Comparison of ENCODE assay signal across 10 cellular contexts in the genomic region with DNA sequence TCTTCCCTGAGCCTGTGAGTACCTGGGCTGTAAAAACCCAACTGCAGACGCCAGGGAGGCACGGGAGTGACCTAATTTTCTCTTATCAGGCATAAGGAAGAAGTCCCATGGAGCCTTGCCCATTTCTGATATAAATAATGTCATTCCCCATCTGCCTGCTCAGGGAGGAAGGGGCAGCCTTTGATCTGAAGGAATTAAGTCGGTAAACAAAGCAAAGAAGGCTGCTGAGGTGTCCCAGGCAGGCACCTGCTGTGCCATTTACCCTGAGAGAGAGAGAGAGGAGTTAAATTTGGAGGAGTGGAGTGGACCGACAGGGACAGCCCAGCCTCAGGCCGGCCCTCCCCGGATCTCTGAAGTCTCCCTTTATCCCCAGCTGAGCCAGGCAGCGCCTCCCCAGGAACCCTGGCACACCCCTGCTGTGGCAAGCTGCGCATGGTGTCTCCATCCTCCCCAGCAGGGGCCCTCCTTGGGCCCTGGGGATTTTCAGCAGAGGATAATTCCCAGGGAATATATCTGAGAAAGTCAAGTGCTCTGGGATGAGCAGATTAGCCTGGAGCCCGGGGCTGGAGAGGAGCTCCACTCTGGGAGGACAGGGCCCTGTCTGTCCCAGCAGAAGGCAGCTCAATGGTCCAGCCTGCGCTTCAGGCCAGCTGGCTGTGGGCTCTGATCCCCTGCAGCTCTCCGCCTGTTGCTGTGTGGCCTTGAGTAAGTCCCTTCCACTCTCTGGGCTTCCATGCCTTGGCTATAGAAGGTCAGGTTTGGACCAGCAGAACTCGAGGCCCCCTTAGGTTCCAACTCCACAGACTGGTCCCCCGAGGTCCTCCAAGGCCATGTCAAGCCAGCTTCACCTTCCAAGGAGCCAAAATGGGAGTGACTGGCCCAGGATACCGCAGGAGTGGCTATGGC. TPM values are rescaled to one million over a fixed set of nuclear protein-coding genes. Genes with fewer than 3 reads are reported as not detected.
A peak's percentile ranks its signal among the peaks of the same experiment; 100 is the strongest.
DNase-seq lines count a peak whose midpoint lies in the region; ATAC-seq and TF ChIP-seq lines count a peak whose summit lies in the region.
"Had no signal": no experiment of that assay in that cellular context is flagged by ENCODE, and none has a peak within 500 bp of the region (broad histone marks: within the 10 kb centered on the region; RNA-seq: fewer than 3 reads in every experiment).

No MANE protein-coding gene starts in this region.

- H3K4ac ChIP-seq in IMR-90 (ENCODE audit: low read depth, low read length) = no peak overlapping the region

- no peak overlapping the region for H3K56ac ChIP-seq in IMR-90 (ENCODE audit: extremely low read depth, insufficient read depth, low read length)

- no peak overlapping the region for H3K27ac ChIP-seq in IMR-90 (ENCODE audit: insufficient read depth, low read length)

- H3K4me1 Mint-ChIP-seq in nephron progenitor cell = peaks cover 57% of the 10 kb centered on the region

- H3K4me3 ChIP-seq in IMR-90 (ENCODE audit: insufficient read depth, low read depth, low read length) = no peak overlapping the region
- no peak overlapping the region for H3K4me3 ChIP-seq in astrocyte of the cerebellum (ENCODE audit: low read depth, low read length)

- H3K9me3 Mint-ChIP-seq in nephron progenitor cell = no peaks in the 10 kb centered on the region

- no TSS peak for BruUV-seq in IMR-90 (replicated peaks; lab: Mats Ljungman, UMichigan)

- no peak overlapping the region for H3K23ac ChIP-seq in IMR-90 (ENCODE audit: low read depth, low read length)

- TF ChIP-seq RAD21 in IMR-90 (IDR thresholded peaks at IDR 0.05; ENCODE audit: low read length) = no peak

- H3K14ac ChIP-seq in IMR-90 (replicated peaks; ENCODE audit: low read depth, low read length) = no peak overlapping the region

- H3K18ac ChIP-seq in IMR-90 (ENCODE audit: low read depth, low read length) = no peak overlapping the region

- peak overlapping the region; percentile 39 for H3K4me3 Mint-ChIP-seq in nephron progenitor cell

- H2BK20ac ChIP-seq in IMR-90 (ENCODE audit: low read depth, low read length) = no peak overlapping the region

- no peak overlapping the region for H4K8ac ChIP-seq in IMR-90 (ENCODE audit: low read depth in 2 of 2, low read length in 2 of 2)

- DNase-seq in COR-L47 (lab: John Stamatoyannopoulos, UW) (peak; percentile 65), IMR-90 (peak; percentile 11), astrocyte of the cerebellum (ENCODE audit: low read depth) (no peak), nephron progenitor cell (no peak), activated T-cell treated with anti-CD3 and anti-CD28 coated beads for 4 hours (no peak), AG08395 (ENCODE audit: low spot score) (no peak), activated gamma-delta T cell treated with Interleukin-2 at 50 U/mL for 16 hours (no peak)
- DNase-seq: cortex of kidney had no signal

- peaks cover 3% of the 10 kb centered on the region for H3K36me3 ChIP-seq in IMR-90 (ENCODE audit: control insufficient read depth, insufficient read depth, low read length)

- H2AK9ac ChIP-seq in IMR-90 (replicated peaks; ENCODE audit: low read depth, low read length, poor library complexity) = no peak overlapping the region

- dilution Hi-C loops in IMR-90 (cut with HindIII; ENCODE audit: low sequenced_read_pairs, unreplicated experiment) = no loop called here

- no peak overlapping the region for H4K91ac ChIP-seq in IMR-90 (ENCODE audit: insufficient read depth, low read depth, low read length)

- H3K36me3 Mint-ChIP-seq in nephron progenitor cell (ENCODE audit: low read depth) = peaks cover 4% of the 10 kb centered on the region

- TF ChIP-seq POLR2A in IMR-90 (IDR thresholded peaks at IDR 0.05; ENCODE audit: low read depth, low read length) = no peak

- H3K9ac ChIP-seq in IMR-90 (ENCODE audit: low read depth, low read length) = no peak overlapping the region

- peaks cover 14% of the 10 kb centered on the region for H3K4me1 ChIP-seq in IMR-90 (ENCODE audit: control insufficient read depth, insufficient read depth, low read length)

- TF ChIP-seq CTCF in IMR-90 (conservative IDR thresholded peaks at IDR 0.05; ENCODE audit: low read depth, low read length) (0 out of 2 replicates have a peak, but pooled peaks have one; percentile 14), astrocyte of the cerebellum (IDR thresholded peaks at IDR 0.05; ENCODE audit: low read depth, low read length, missing control alignments) (peak; percentile 3), nephron progenitor cell (IDR thresholded peaks at IDR 0.05) (no peak)

- H2BK120ac ChIP-seq in IMR-90 (ENCODE audit: low read depth, low read length) = no peak overlapping the region

- no peak overlapping the region for H4K5ac ChIP-seq in IMR-90 (ENCODE audit: low read depth, low read length)

- no peaks in the 10 kb centered on the region for H3K79me1 ChIP-seq in IMR-90 (ENCODE audit: low read depth in 1 of 2, low read length in 2 of 2)

- intact Hi-C loops in IMR-90 (cut with micrococcal nuclease) = loop anchor here (5.0 kb wide), 1 partner anchor 385 kb away; no protein-coding TSS in a partner anchor

- in situ Hi-C loops in IMR-90 (cut with MboI; ENCODE audit: low sequenced_read_pairs) = no loop called here
- in situ Hi-C loops in astrocyte of the cerebellum (cut with HindIII; ENCODE audit: low sequenced_read_pairs) = no loop called here

- H3K4me2 ChIP-seq in IMR-90 (ENCODE audit: low read depth, low read length) = no peak overlapping the region

- POLR2A ChIA-PET in IMR-90 (lab: Charles Lee; ENCODE audit: unreplicated experiment) = no interaction called here

- H2BK15ac ChIP-seq in IMR-90 (ENCODE audit: low read depth, low read length) = no peak overlapping the region

- peaks cover 11% of the 10 kb centered on the region; the same call in 1 of the 2 replicates for H3K27me3 ChIP-seq in IMR-90 (ENCODE audit: control insufficient read depth, insufficient read depth, low read length)

- H3K27ac Mint-ChIP-seq in nephron progenitor cell = no peak overlapping the region

- peaks cover 11% of the 10 kb centered on the region for H4K20me1 ChIP-seq in IMR-90 (ENCODE audit: insufficient read depth, low read length)

- no peak overlapping the region for H2AK5ac ChIP-seq in IMR-90 (ENCODE audit: low read depth, low read length)

- peaks cover 80% of the 10 kb centered on the region for H3K27me3 Mint-ChIP-seq in nephron progenitor cell (ENCODE audit: low read depth, poor library complexity)

- H3K9me3 ChIP-seq in IMR-90 (ENCODE audit: control insufficient read depth, insufficient read depth, low read length) = no peaks in the 10 kb centered on the region

- 0 out of 2 replicates have a peak, but pooled peaks cover 2% of the 10 kb centered on the region for H3K9me1 ChIP-seq in IMR-90 (ENCODE audit: insufficient read depth, low read length)

- 73% methylated on average over 4 of the region's 14 CpGs; no CpG with 5 or more reads in 1 of the 2 experiments for WGBS in IMR-90 (ENCODE audit: extremely low coverage in 2 of 2, insufficient read length in 1 of 2), 2 experiments

- H2AFZ ChIP-seq in IMR-90 (replicated peaks; ENCODE audit: low read length, poor library complexity) = no peak overlapping the region

- CTCF ChIA-PET in IMR-90 (lab: Yijun Ruan, JAX) = interaction anchor here (0.7 kb wide), 1 partner anchor 12 kb away, joined by 3 read pairs; no protein-coding TSS in a partner anchor

- ATAC-seq in IMR-90 (ENCODE audit: low read depth) (peak; percentile 7), GM18870 (IDR thresholded peaks at IDR 0.05; ENCODE audit: unreplicated experiment) (no peak)

- no peak overlapping the region for H2BK5ac ChIP-seq in IMR-90 (ENCODE audit: low read depth, low read length, poor library complexity, severe bottlenecking)

TF ChIP-seq in IMR-90, 13 proteins besides CTCF, POLR2A, EP300 and RAD21:
- TF ChIP-seq RCOR1 (IDR thresholded peaks at IDR 0.05; ENCODE audit: insufficient replicate concordance, low read length) (no peak), SMC3 (IDR thresholded peaks at IDR 0.05; ENCODE audit: low read depth, low read length) (peak; percentile 5; the same call in 1 of the 2 replicates), ELK1 (IDR thresholded peaks at IDR 0.05; ENCODE audit: borderline replicate concordance, low read depth, low read length) (no peak)

RNA-seq across cellular contexts. Expression of gene CABP7, which starts 17.5 kb away (rescaled TPM):
- total RNA-seq in IMR-90 (2012; rRNA removed) = under 0.01 TPM in 2 replicates
- polyA plus RNA-seq in IMR-90 (2012; rRNA removed) = 0.03 and 0.06 TPM in 2 replicates
- 0.07 and 0.11 TPM in 2 replicates for polyA plus RNA-seq in IMR-90 (2012; cell fraction: cytosol; rRNA removed)
- polyA plus RNA-seq in IMR-90 (2012; cell fraction: nucleus; rRNA removed; ENCODE audit: low replicate concordance) = 0.05 TPM in 2 replicates
- total RNA-seq: NCI-H460 had no signal

Comparison
In these comparisons a context has a peak if more than half of its experiments do, and no peak if none do; other contexts are left out.
1. DNase-seq: peak in COR-L47 (single experiment) and IMR-90 (single experiment); none in astrocyte of the cerebellum (single experiment), nephron progenitor cell (single experiment), activated T-cell treated with anti-CD3 and anti-CD28 coated beads for 4 hours (single experiment), AG08395 (single experiment) and activated gamma-delta T cell treated with Interleukin-2 at 50 U/mL for 16 hours (single experiment).